10 cellular contexts compared by ENCODE assay signal in genomic region chr5:73901045-73901444, GRCh38.
DNase-seq lines count a peak whose midpoint lies in the region; ATAC-seq, FAIRE-seq and TF ChIP-seq lines count a peak whose summit lies in the region.
"Had no signal": no experiment of that assay in that cellular context is flagged by ENCODE, and none has a peak within 500 bp of the region (broad histone marks: within the 10 kb centered on the region; RNA-seq: fewer than 3 reads in every experiment).

No MANE protein-coding gene starts in this region.

- in situ Hi-C loops in SK-MEL-5 (cut with HindIII; ENCODE audit: low pct_unique_long_range_greater_than_20kb, low sequenced_read_pairs): no loop called here

- no peak overlapping the region for H3K4me3 ChIP-seq in foreskin fibroblast (ENCODE audit: low read depth in 1 of 2, low read length in 2 of 2)

- ATAC-seq in sciatic nerve (peak; percentile 38), HG02884 (IDR thresholded peaks at IDR 0.05; ENCODE audit: unreplicated experiment) (no peak), GM18498 (IDR thresholded peaks at IDR 0.05; ENCODE audit: unreplicated experiment) (no peak)
- ATAC-seq: activated naive CD8-positive, alpha-beta T cell treated with anti-CD3 and anti-CD28 coated beads, Interleukin-2, amount 50 U/mL, for 24 hours; naive thymus-derived CD4-positive, alpha-beta T cell had no signal

- TF ChIP-seq CTCF in foreskin fibroblast (IDR thresholded peaks at IDR 0.05; ENCODE audit: low read depth, low read length): no peak

- no peak for TF ChIP-seq POLR2A in H54 (IDR thresholded peaks at IDR 0.05; ENCODE audit: low read depth, low read length)

- intact Hi-C loops in sciatic nerve (cut with DNase I): loop anchor here (5.0 kb wide), 1 partner anchor 746 kb away; no protein-coding TSS in a partner anchor

- DNase-seq in H54 (ENCODE audit: insufficient read length, low spot score) (peak; percentile 86), SK-MEL-5 (ENCODE audit: low read depth, low spot score) (peak; percentile 28), foreskin fibroblast (peak; percentile 24 to 69), sciatic nerve (ENCODE audit: low spot score) (peak; percentile 70), NCI-H446 treated with DMSO at 0.1 percent for 48 hours (lab: John Stamatoyannopoulos, UW) (no peak), T-helper 2 cell (no peak)
- DNase-seq: activated naive CD8-positive, alpha-beta T cell treated with anti-CD3 and anti-CD28 coated beads, Interleukin-2, amount 50 U/mL, for 24 hours; naive thymus-derived CD4-positive, alpha-beta T cell had no signal

- FAIRE-seq in H54 (lab: Jason Lieb, UNC): peak; percentile 84

Comparison
In these comparisons a context has a peak if more than half of its experiments do, and no peak if none do; other contexts are left out.
1. DNase-seq: peak in H54 (single experiment), SK-MEL-5 (single experiment), foreskin fibroblast (2 of 2) and sciatic nerve (single experiment); none in NCI-H446 treated with DMSO at 0.1 percent for 48 hours (single experiment) and T-helper 2 cell (0 of 5).